Comparison of ENCODE assay signal across 1 cellular context in genomic region chr10:62082270-62082669, GRCh38.
TF ChIP-seq lines count a peak whose summit lies in the region.

No MANE protein-coding gene starts in this region.

TF ChIP-seq in HepG2, 621 proteins besides CTCF, POLR2A, EP300 and RAD21 (continued from another document):
- TF ChIP-seq SOX13 (IDR thresholded peaks at IDR 0.05), result no peak
- 0 out of 4 replicates have a peak, but pooled peaks of 1 of the 2 experiments have one; percentile 11 for TF ChIP-seq SOX13 (CRISPR knock-in tag; conservative IDR thresholded peaks at IDR 0.05 in 1 of 2, IDR thresholded peaks at IDR 0.05 in 1 of 2)
- TF ChIP-seq ZNF503 (CRISPR knock-in tag; IDR thresholded peaks at IDR 0.05), result no peak
- no peak for TF ChIP-seq SNRNP70 (IDR thresholded peaks at IDR 0.05; ENCODE audit: low read depth, low read length)
- no peak for TF ChIP-seq ZNF143 (CRISPR knock-in tag; IDR thresholded peaks at IDR 0.05)
- peak; percentile 9; the same call in 1 of the 2 replicates for TF ChIP-seq SOX5 (CRISPR knock-in tag; IDR thresholded peaks at IDR 0.05; ENCODE audit: borderline replicate concordance)
- TF ChIP-seq RNF219 (CRISPR knock-in tag; IDR thresholded peaks at IDR 0.05), result no peak
- TF ChIP-seq XBP1 (CRISPR knock-in tag; IDR thresholded peaks at IDR 0.05), result no peak
- no peak for TF ChIP-seq AGO2 (optimal IDR thresholded peaks at IDR 0.05; ENCODE audit: low read depth, low read length)
- no peak for TF ChIP-seq ZNF367 (CRISPR knock-in tag; IDR thresholded peaks at IDR 0.05; ENCODE audit: borderline replicate concordance)
- TF ChIP-seq ZNF710 (CRISPR knock-in tag; IDR thresholded peaks at IDR 0.05; ENCODE audit: borderline replicate concordance), result no peak
- TF ChIP-seq AHDC1 (CRISPR knock-in tag; IDR thresholded peaks at IDR 0.05; ENCODE audit: borderline replicate concordance), result no peak
- TF ChIP-seq DR1 (CRISPR knock-in tag; IDR thresholded peaks at IDR 0.05), result no peak
- TF ChIP-seq ZNF350 (CRISPR knock-in tag; IDR thresholded peaks at IDR 0.05; ENCODE audit: borderline replicate concordance, low read depth), result no peak
- no peak for TF ChIP-seq ZNF670 (CRISPR knock-in tag; IDR thresholded peaks at IDR 0.05; ENCODE audit: borderline replicate concordance)
- TF ChIP-seq TFDP1 (CRISPR knock-in tag; IDR thresholded peaks at IDR 0.05; ENCODE audit: borderline replicate concordance), result no peak
- no peak for TF ChIP-seq SCMH1 (CRISPR knock-in tag; IDR thresholded peaks at IDR 0.05; ENCODE audit: borderline replicate concordance)
- TF ChIP-seq ZNF12 (CRISPR knock-in tag; IDR thresholded peaks at IDR 0.05), result no peak
